22 cellular contexts compared by ENCODE assay signal in the genomic region with DNA sequence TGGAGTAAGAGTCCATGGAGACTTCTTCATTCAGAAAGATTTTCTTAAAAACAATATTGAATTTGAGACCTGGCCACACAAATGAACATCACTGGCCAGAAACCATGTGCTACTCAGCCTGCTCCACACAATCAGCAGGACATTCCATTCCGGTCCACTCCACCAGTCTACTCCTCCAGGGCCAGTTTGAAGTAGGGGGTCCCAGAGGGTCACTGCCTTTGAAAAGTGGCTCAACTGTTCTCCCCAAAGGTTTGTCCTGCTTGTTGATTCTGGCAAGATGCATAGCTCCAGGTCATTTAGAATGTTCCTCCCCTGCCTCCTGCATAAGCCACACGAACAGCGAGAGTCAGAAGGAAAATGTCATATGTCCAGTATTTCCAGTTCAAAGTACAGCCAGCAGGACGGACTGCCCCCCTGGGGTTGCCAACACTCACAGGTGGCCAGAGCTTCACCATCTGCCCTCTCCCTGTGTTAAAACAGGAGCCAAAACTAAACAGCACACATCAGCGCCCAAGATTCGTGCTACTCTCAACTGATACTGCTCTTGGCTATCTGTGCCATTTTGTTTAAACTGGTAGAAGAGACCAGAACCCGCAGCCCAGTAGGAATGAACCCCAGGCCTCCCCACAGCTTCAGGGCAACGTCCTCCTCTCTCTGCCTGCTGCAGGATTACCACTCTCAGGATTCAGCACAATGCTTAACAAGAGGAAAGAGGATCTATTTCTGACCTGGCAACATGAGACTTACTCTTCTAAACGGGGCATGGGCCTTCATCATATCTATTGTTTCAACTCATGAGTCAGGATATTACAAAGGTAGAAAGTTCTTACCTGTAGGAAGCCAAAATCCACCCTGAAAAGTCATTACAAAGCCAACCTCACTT. TPM values are rescaled to one million over a fixed set of nuclear protein-coding genes. Genes with fewer than 3 reads are reported as not detected.
DNase-seq lines count a peak whose midpoint lies in the region; ATAC-seq and TF ChIP-seq lines count a peak whose summit lies in the region.
"Had no signal": no experiment of that assay in that cellular context is flagged by ENCODE, and none has a peak within 500 bp of the region (broad histone marks: within the 10 kb centered on the region; RNA-seq: fewer than 3 reads in every experiment).

No MANE protein-coding gene starts in this region.

- no peak overlapping the region for H3K9ac ChIP-seq in H9 (ENCODE audit: extremely low read depth, insufficient read length, low read length)

- H3K27me3 ChIP-seq in H9 (ENCODE audit: insufficient read depth, low read length) (no peaks in the 10 kb centered on the region), body of pancreas (no peaks in the 10 kb centered on the region), left ventricle myocardium inferior (ENCODE audit: low read depth) (no peaks in the 10 kb centered on the region), psoas muscle (ENCODE audit: insufficient read depth in 3 of 3, low read length in 2 of 3) (no peaks in the 10 kb centered on the region)
- H3K27me3 ChIP-seq: ascending aorta, colonic mucosa, transverse colon had no signal

- H2BK120ac ChIP-seq in H9 (ENCODE audit: low read depth, low read length, poor library complexity, severe bottlenecking), result no peak overlapping the region

- no peak overlapping the region for H2BK20ac ChIP-seq in H9 (ENCODE audit: low read depth, low read length, poor library complexity, severe bottlenecking)

- no peak overlapping the region for H3K4ac ChIP-seq in H9 (ENCODE audit: low read depth, low read length)

- H4K8ac ChIP-seq in H9 (replicated peaks; ENCODE audit: insufficient read length, low read depth, low read length), result no peak overlapping the region

- in situ Hi-C loops in KBM-7 (cut with MboI; ENCODE audit: low pct_unique_long_range_greater_than_20kb, low sequenced_read_pairs), result no loop called here

- ATAC-seq in body of pancreas (peak; percentile 86), psoas muscle (peak; percentile 61 to 84 (median 72))

- no peak overlapping the region for H2BK12ac ChIP-seq in H9 (ENCODE audit: insufficient read length, low read depth, low read length)

- no peaks in the 10 kb centered on the region for H3K23me2 ChIP-seq in H9 (ENCODE audit: insufficient read length, low read depth, low read length, poor library complexity, severe bottlenecking)

- peaks cover 31% of the 10 kb centered on the region for H3K79me2 ChIP-seq in H9 (ENCODE audit: insufficient read depth, low read length)

- H2AFZ ChIP-seq in H9 (ENCODE audit: low read length), result no peak overlapping the region

- H3K4me1 Mint-ChIP-seq in H9, result peaks cover 76 to 88% of the 10 kb centered on the region in 2 experiments
- H3K4me1 Mint-ChIP-seq: CD8-positive, alpha-beta memory T cell had no signal

- H2AK5ac ChIP-seq in H9 (ENCODE audit: insufficient read length, low read length), result no peak overlapping the region

- H3K14ac ChIP-seq in H9 (ENCODE audit: insufficient read depth, low read length), result no peak overlapping the region

- H3K4me2 ChIP-seq in H9 (ENCODE audit: insufficient read depth, insufficient read length, low read length), result no peak overlapping the region

- H4K5ac ChIP-seq in H9 (ENCODE audit: insufficient read length, low read depth, low read length), result no peak overlapping the region

- no peaks in the 10 kb centered on the region for H4K20me1 ChIP-seq in H9 (ENCODE audit: control insufficient read depth, insufficient read depth, insufficient read length)

- H2BK5ac ChIP-seq in H9 (ENCODE audit: insufficient read length, low read length), result no peak overlapping the region

- no peaks in the 10 kb centered on the region for H3K27me3 Mint-ChIP-seq in H9 (ENCODE audit: low read depth)
- H3K27me3 Mint-ChIP-seq: activated naive CD8-positive, alpha-beta T cell had no signal

- no peak overlapping the region for H2BK15ac ChIP-seq in H9 (ENCODE audit: low read depth, low read length)

- H3K56ac ChIP-seq in H9 (ENCODE audit: insufficient read length, low read depth, low read length), result no peak overlapping the region

- DNase-seq in H9 (no peak), body of pancreas (peak; percentile 71 to 86 (median 81)), left ventricle myocardium inferior (no peak), psoas muscle (no peak), erythroblast (lab: John Stamatoyannopoulos, UW) (no peak), putamen (ENCODE audit: low spot score) (no peak), kidney tubule cell (ENCODE audit: low spot score) (no peak), KBM-7 (no peak)
- DNase-seq: activated CD8-positive, alpha-beta memory T cell treated with anti-CD3 and anti-CD28 coated beads, Interleukin-2, amount 50 U/mL, for 48 hours; CD8-positive, alpha-beta memory T cell; colonic mucosa; DMS79 treated with DMSO at 0.1 percent for 48 hours; GOT3; head of caudate nucleus; NCI-H524 treated with DMSO at 0.1 percent for 48 hours; RPMI8226; transverse colon had no signal

- no CpG with 5 or more reads among the region's 9 CpGs for whole genome bisulfite sequencing in H9 (ENCODE audit: extremely low coverage, insufficient read length, low lambda C conversion rate)
- WGBS in body of pancreas, 2 donors, result 20 to 30% methylated on average over 9 of the region's 9 CpGs
- 20 to 37% (median 25%) methylated on average over 9 of the region's 9 CpGs for WGBS in psoas muscle, 3 donors

- H3K36me3 ChIP-seq in body of pancreas (replicated peaks in 1 of 2; ENCODE audit: insufficient read depth in 1 of 2, low read depth in 2 of 2) (no peaks in the 10 kb centered on the region), left ventricle myocardium inferior (no peaks in the 10 kb centered on the region), psoas muscle (ENCODE audit: insufficient read depth in 1 of 2, low read depth in 1 of 2) (no peaks in the 10 kb centered on the region)
- H3K36me3 ChIP-seq: ascending aorta, colonic mucosa, transverse colon had no signal

- H3K27ac Mint-ChIP-seq in H9, result peak overlapping the region; percentile 20 to 76 (median 44); a peak in 5 of 7 replicates
- H3K27ac Mint-ChIP-seq: activated naive CD8-positive, alpha-beta T cell; activated T-helper 2 cell treated with anti-CD3 and anti-CD28 coated beads, Interferon-gamma antibody, Interleukin-2, Interleukin-4, amounts not matched to agents 10 μg/mL and 5 μg/mL and 100 μg/mL, durations not matched to agents 14 hours and 24 hours and 36 hours; CD8-positive, alpha-beta memory T cell had no signal

- H4K91ac ChIP-seq in H9 (ENCODE audit: insufficient read length, low read depth, low read length), result no peak overlapping the region

- H3K23ac ChIP-seq in H9 (ENCODE audit: insufficient read length, low read depth, low read length), result no peak overlapping the region

- H3K18ac ChIP-seq in H9 (ENCODE audit: insufficient read length, low read depth, low read length), result no peak overlapping the region

- no peak overlapping the region for H3K27ac ChIP-seq in H9 (ENCODE audit: insufficient read length, low read depth, low read length)
- H3K27ac ChIP-seq in body of pancreas, result peak overlapping the region; percentile 28 to 73 (median 62)
- peak overlapping the region; percentile 63 for H3K27ac ChIP-seq in left ventricle myocardium inferior (replicated peaks)
- peak overlapping the region; percentile 64 for H3K27ac ChIP-seq in psoas muscle
- H3K27ac ChIP-seq: ascending aorta, colonic mucosa, HL-60, transverse colon had no signal

- no peaks in the 10 kb centered on the region for H3K9me3 ChIP-seq in H9 (ENCODE audit: control insufficient read depth, low read depth, low read length)
- H3K9me3 ChIP-seq in body of pancreas, result no peaks in the 10 kb centered on the region
- H3K9me3 ChIP-seq in left ventricle myocardium inferior (replicated peaks), result no peaks in the 10 kb centered on the region
- H3K9me3 ChIP-seq in psoas muscle, result no peaks in the 10 kb centered on the region
- H3K9me3 ChIP-seq: ascending aorta, colonic mucosa, transverse colon had no signal

- peaks cover 21% of the 10 kb centered on the region for H3K4me1 ChIP-seq in H9 (ENCODE audit: insufficient read depth, low read length)
- H3K4me1 ChIP-seq in body of pancreas, result peaks cover 82% of the 10 kb centered on the region
- H3K4me1 ChIP-seq in left ventricle myocardium inferior, result peaks cover 76% of the 10 kb centered on the region
- peaks cover 47% of the 10 kb centered on the region for H3K4me1 ChIP-seq in psoas muscle
- H3K4me1 ChIP-seq: colonic mucosa had no signal

- peaks cover 3% of the 10 kb centered on the region for H3K79me1 ChIP-seq in H9 (ENCODE audit: insufficient read depth, low read depth, low read length, poor library complexity, severe bottlenecking)

- no peak overlapping the region for H3T11ph ChIP-seq in H9 (ENCODE audit: low read length)

- TF ChIP-seq CTCF in H9 (conservative IDR thresholded peaks at IDR 0.05) (no peak), body of pancreas (IDR thresholded peaks at IDR 0.05) (peak in 4 of 7 experiments; percentile 36 to 44 (median 36)), left ventricle myocardium inferior (IDR thresholded peaks at IDR 0.05; ENCODE audit: borderline replicate concordance) (no peak), psoas muscle (IDR thresholded peaks at IDR 0.05) (no peak)

- peaks cover 18 to 50% of the 10 kb centered on the region in 2 experiments for H3K9me3 Mint-ChIP-seq in H9
- H3K9me3 Mint-ChIP-seq: activated T-helper 2 cell treated with anti-CD3 and anti-CD28 coated beads, Interferon-gamma antibody, Interleukin-2, Interleukin-4, amounts not matched to agents 10 μg/mL and 5 μg/mL and 100 μg/mL, durations not matched to agents 14 hours and 24 hours and 36 hours had no signal

- no peak overlapping the region for H3K4me3 Mint-ChIP-seq in H9
- H3K4me3 Mint-ChIP-seq: activated naive CD8-positive, alpha-beta T cell; CD8-positive, alpha-beta memory T cell had no signal

- H3K36me3 Mint-ChIP-seq in H9 (ENCODE audit: insufficient read depth in 1 of 3, low read depth in 3 of 3), result peaks cover 32 to 71% (median 63%) of the 10 kb centered on the region in 3 experiments
- H3K36me3 Mint-ChIP-seq: activated naive CD8-positive, alpha-beta T cell; CD8-positive, alpha-beta memory T cell had no signal

- intact Hi-C loops in body of pancreas (cut with DNase I), result no loop called here
- intact Hi-C loops in left ventricle myocardium inferior (cut with micrococcal nuclease), result no loop called here
- intact Hi-C loops in psoas muscle (cut with DNase I), result no loop called here

- no peak overlapping the region for H3K4me3 ChIP-seq in body of pancreas
- H3K4me3 ChIP-seq in left ventricle myocardium inferior, result no peak overlapping the region
- H3K4me3 ChIP-seq in psoas muscle, result no peak overlapping the region
- H3K4me3 ChIP-seq: ascending aorta, colonic mucosa, lung, transverse colon had no signal

- TF ChIP-seq POLR2A in body of pancreas (IDR thresholded peaks at IDR 0.05) (no peak), erythroblast (IDR thresholded peaks at IDR 0.05; ENCODE audit: low read length) (no peak)

RNA-seq across cellular contexts. Expression of gene GRB10, which starts 11.3 kb away (rescaled TPM):
- total RNA-seq in H9 (2021), result 106 and 108 TPM in 2 replicates
- 100 to 1,000 TPM; 130 to 229 TPM for total RNA-seq in body of pancreas
- 40.6 TPM for total RNA-seq in left ventricle myocardium inferior
- 10 to 100 TPM; 44.5 to 60.5 (median 56.1) TPM for total RNA-seq in psoas muscle
- 10 to 100 TPM; 25.8 to 72.7 (median 35.1) TPM for polyA plus RNA-seq in psoas muscle

Comparison
In these comparisons a context has a peak if more than half of its experiments do, and no peak if none do; other contexts are left out.
1. DNase-seq: peak in body of pancreas (4 of 4); none in H9 (single experiment), left ventricle myocardium inferior (single experiment), psoas muscle (0 of 2), erythroblast (0 of 2), putamen (single experiment), kidney tubule cell (single experiment) and KBM-7 (single experiment).
2. CTCF ChIP-seq: peak in body of pancreas (4 of 7); none in H9 (single experiment), left ventricle myocardium inferior (single experiment) and psoas muscle (single experiment).